Comparison of ENCODE assay signal across 9 cellular contexts in genomic region chr1:201504799-201505504, GRCh38. TPM values are rescaled to one million over a fixed set of nuclear protein-coding genes. Genes with fewer than 3 reads are reported as not detected.
DNase-seq lines count a peak whose midpoint lies in the region; ATAC-seq and TF ChIP-seq lines count a peak whose summit lies in the region.
"Had no signal": no experiment of that assay in that cellular context is flagged by ENCODE, and none has a peak within 500 bp of the region (broad histone marks: within the 10 kb centered on the region; RNA-seq: fewer than 3 reads in every experiment).

No MANE protein-coding gene starts in this region.

- peaks cover 29% of the 10 kb centered on the region for H3K4me1 Mint-ChIP-seq in stimulated activated naive CD8-positive, alpha-beta T cell treated with anti-CD3 and anti-CD28 coated beads, Interleukin-15, Interleukin-2, amounts not matched to agents 100 ng/mL and 50 ng/mL, for 24 hours (ENCODE audit: low read depth)
- H3K4me1 Mint-ChIP-seq in activated naive CD8-positive, alpha-beta T cell treated with anti-CD3 and anti-CD28 coated beads, Interleukin-2, amount 10 ng/mL, durations not matched to agents 7 days and 5 days, result peaks cover 41% of the 10 kb centered on the region

- no peaks in the 10 kb centered on the region for H3K9me3 Mint-ChIP-seq in stimulated activated naive CD8-positive, alpha-beta T cell treated with anti-CD3 and anti-CD28 coated beads, Interleukin-15, Interleukin-2, amounts not matched to agents 100 ng/mL and 50 ng/mL, for 24 hours
- no peaks in the 10 kb centered on the region for H3K9me3 Mint-ChIP-seq in activated naive CD8-positive, alpha-beta T cell treated with anti-CD3 and anti-CD28 coated beads, Interleukin-2, amount 10 ng/mL, durations not matched to agents 7 days and 5 days

- 69 to 81% methylated on average over 9 of the region's 9 CpGs for WGBS in lung, 2 donors

- H3K4me3 Mint-ChIP-seq in stimulated activated naive CD8-positive, alpha-beta T cell treated with anti-CD3 and anti-CD28 coated beads, Interleukin-15, Interleukin-2, amounts not matched to agents 100 ng/mL and 50 ng/mL, for 24 hours, result peak overlapping the region; percentile 90
- H3K4me3 Mint-ChIP-seq in activated naive CD8-positive, alpha-beta T cell treated with anti-CD3 and anti-CD28 coated beads, Interleukin-2, amount 10 ng/mL, durations not matched to agents 7 days and 5 days, result peak overlapping the region; percentile 94

- H3K4me3 ChIP-seq in lung, result peak overlapping the region; percentile 31

- H3K27ac Mint-ChIP-seq in stimulated activated naive CD8-positive, alpha-beta T cell treated with anti-CD3 and anti-CD28 coated beads, Interleukin-15, Interleukin-2, amounts not matched to agents 100 ng/mL and 50 ng/mL, for 24 hours, result peak overlapping the region; percentile 10
- H3K27ac Mint-ChIP-seq in activated naive CD8-positive, alpha-beta T cell treated with anti-CD3 and anti-CD28 coated beads, Interleukin-2, amount 10 ng/mL, durations not matched to agents 7 days and 5 days, result peak overlapping the region; percentile 61

- H3K36me3 Mint-ChIP-seq in stimulated activated naive CD8-positive, alpha-beta T cell treated with anti-CD3 and anti-CD28 coated beads, Interleukin-15, Interleukin-2, amounts not matched to agents 100 ng/mL and 50 ng/mL, for 24 hours (ENCODE audit: low read depth), result no peaks in the 10 kb centered on the region
- H3K36me3 Mint-ChIP-seq in activated naive CD8-positive, alpha-beta T cell treated with anti-CD3 and anti-CD28 coated beads, Interleukin-2, amount 10 ng/mL, durations not matched to agents 7 days and 5 days, result peaks cover 2% of the 10 kb centered on the region

- no peaks in the 10 kb centered on the region for H3K27me3 ChIP-seq in lung (ENCODE audit: control insufficient read depth, insufficient read depth)

- no peaks in the 10 kb centered on the region for H3K9me3 ChIP-seq in lung (ENCODE audit: control insufficient read depth in 2 of 2, insufficient read depth in 1 of 2, low read length in 1 of 2)

- TF ChIP-seq CTCF in lung (IDR thresholded peaks at IDR 0.05; ENCODE audit: control extremely low read depth, extremely low read depth), result no peak

- peak overlapping the region in 1 of 2 donors; percentile 98 for H3K27ac ChIP-seq in lung (ENCODE audit: low read depth in 1 of 2, low read length in 1 of 2)

- DNase-seq in stimulated activated naive CD8-positive, alpha-beta T cell treated with anti-CD3 and anti-CD28 coated beads, Interleukin-15, Interleukin-2, amounts not matched to agents 100 U/mL and 50 U/mL, for 24 hours, result no peak
- no peak for DNase-seq in activated naive CD8-positive, alpha-beta T cell treated with anti-CD3 and anti-CD28 coated beads, Interleukin-2, amount 10 ng/mL, durations not matched to agents 7 days and 5 days
- no peak for DNase-seq in lung (ENCODE audit: low spot score)
- DNase-seq in middle frontal gyrus (ENCODE audit: extremely low spot score, low spot score), result no peak
- DNase-seq: NCI-H82 had no signal

- no peak for ATAC-seq in stimulated activated naive CD8-positive, alpha-beta T cell treated with anti-CD3 and anti-CD28 coated beads, Interleukin-15, Interleukin-2, amounts not matched to agents 100 U/mL and 50 U/mL, for 24 hours
- ATAC-seq in activated naive CD8-positive, alpha-beta T cell treated with anti-CD3 and anti-CD28 coated beads, Interleukin-2, amount 10 ng/mL, durations not matched to agents 7 days and 5 days (ENCODE audit: low read depth), result no peak
- ATAC-seq in lung (ENCODE audit: insufficient read depth, low FRiP score) (no peak), HG03175 (IDR thresholded peaks at IDR 0.05; ENCODE audit: unreplicated experiment) (no peak), HG02970 (IDR thresholded peaks at IDR 0.05; ENCODE audit: low FRiP score, unreplicated experiment) (no peak), GM21825 (IDR thresholded peaks at IDR 0.05; ENCODE audit: unreplicated experiment) (no peak)

- peaks cover 0 to 5% of the 10 kb centered on the region in 2 donors for H3K36me3 ChIP-seq in lung (ENCODE audit: control insufficient read depth in 2 of 2, insufficient read depth in 2 of 2, low read length in 2 of 2)

- H3K4me1 ChIP-seq in lung (ENCODE audit: control insufficient read depth in 2 of 2, insufficient read depth in 2 of 2, low read length in 2 of 2), result peaks cover 5 to 37% of the 10 kb centered on the region in 2 donors

- no peaks in the 10 kb centered on the region for H3K27me3 Mint-ChIP-seq in stimulated activated naive CD8-positive, alpha-beta T cell treated with anti-CD3 and anti-CD28 coated beads, Interleukin-15, Interleukin-2, amounts not matched to agents 100 ng/mL and 50 ng/mL, for 24 hours
- H3K27me3 Mint-ChIP-seq in activated naive CD8-positive, alpha-beta T cell treated with anti-CD3 and anti-CD28 coated beads, Interleukin-2, amount 10 ng/mL, durations not matched to agents 7 days and 5 days, result no peaks in the 10 kb centered on the region

- POLR2A ChIA-PET in activated naive CD8-positive, alpha-beta T cell treated with anti-CD3 and anti-CD28 coated beads, Interleukin-2, amount 10 ng/mL, durations not matched to agents 7 days and 5 days (lab: Charles Lee), result no interaction called here

RNA-seq across cellular contexts. Expression of gene CSRP1, which starts 2.0 kb away (rescaled TPM):
- 10 to 100 TPM; 61.2 to 66.0 TPM for total RNA-seq in activated naive CD8-positive, alpha-beta T cell treated with anti-CD3 and anti-CD28 coated beads, Interleukin-2, amount 10 ng/mL, durations not matched to agents 7 days and 5 days
- 100 to 1,000 TPM; 223 to 278 TPM for total RNA-seq in lung
- polyA plus RNA-seq in lung, result 100 to 1,000 TPM; 143 to 230 TPM

RNA-seq across cellular contexts. Expression of gene NAV1, which starts 34.0 kb away (rescaled TPM):
- 1 to 10 TPM; 2.5 to 3.2 TPM for total RNA-seq in activated naive CD8-positive, alpha-beta T cell treated with anti-CD3 and anti-CD28 coated beads, Interleukin-2, amount 10 ng/mL, durations not matched to agents 7 days and 5 days
- total RNA-seq in lung, result 10 to 100 TPM; 28.8 to 38.6 TPM
- 1 to 10 TPM; 6.5 to 7.1 TPM for polyA plus RNA-seq in lung

RNA-seq across cellular contexts. Expression of gene PHLDA3, which starts 36.0 kb away (rescaled TPM):
- total RNA-seq in activated naive CD8-positive, alpha-beta T cell treated with anti-CD3 and anti-CD28 coated beads, Interleukin-2, amount 10 ng/mL, durations not matched to agents 7 days and 5 days, result 10 to 100 TPM; 11.3 to 13.2 TPM
- total RNA-seq in lung, result 10 to 100 TPM; 12.8 to 73.2 TPM
- polyA plus RNA-seq in lung, result 10 to 100 TPM; 25.9 to 51.8 TPM

Comparison
In these comparisons a context has a peak if more than half of its experiments do, and no peak if none do; other contexts are left out.
1. RNA of gene NAV1, which starts 34.0 kb away (total RNA-seq): 28.8 to 38.6 TPM in lung; 2.5 to 3.2 TPM in activated naive CD8-positive, alpha-beta T cell treated with anti-CD3 and anti-CD28 coated beads, Interleukin-2, amount 10 ng/mL, durations not matched to agents 7 days and 5 days; every median in the first group is over 4 times any median in the second.